26 cellular contexts compared by ENCODE assay signal in genomic region chr19:28316464-28316863, GRCh38.
DNase-seq lines count a peak whose midpoint lies in the region; ATAC-seq, FAIRE-seq and TF ChIP-seq lines count a peak whose summit lies in the region.
"Had no signal": no experiment of that assay in that cellular context is flagged by ENCODE, and none has a peak within 500 bp of the region (broad histone marks: within the 10 kb centered on the region; RNA-seq: fewer than 3 reads in every experiment).

No MANE protein-coding gene starts in this region.

- no peak for TF ChIP-seq CTCF in brain (conservative IDR thresholded peaks at IDR 0.05)

- peaks cover 38% of the 10 kb centered on the region for H3K4me1 Mint-ChIP-seq in brain
- H3K4me1 Mint-ChIP-seq: CD14-positive monocyte; CD8-positive, alpha-beta memory T cell had no signal

- FAIRE-seq in urothelium cell line (lab: Jason Lieb, UNC), result peak; percentile 55
- FAIRE-seq: GM19239, HTR-8/SVneo had no signal

- H3K4me3 Mint-ChIP-seq in brain, result no peak overlapping the region
- H3K4me3 Mint-ChIP-seq: CD14-positive monocyte; CD8-positive, alpha-beta memory T cell; H9; HFFc6 had no signal

- H3K27ac Mint-ChIP-seq in brain, result peak overlapping the region in 3 of 5 experiments; percentile 31 to 80 (median 58)
- H3K27ac Mint-ChIP-seq: CD14-positive monocyte; CD8-positive, alpha-beta memory T cell; H9; HFFc6 had no signal

- H3K36me3 Mint-ChIP-seq in brain, result no peaks in the 10 kb centered on the region
- H3K36me3 Mint-ChIP-seq: CD14-positive monocyte; CD8-positive, alpha-beta memory T cell had no signal

- peaks cover 0 to 2% (median 0%) of the 10 kb centered on the region in 5 experiments for H3K9me3 Mint-ChIP-seq in brain

- no peaks in the 10 kb centered on the region for H3K27me3 Mint-ChIP-seq in brain
- H3K27me3 Mint-ChIP-seq: CD8-positive, alpha-beta memory T cell had no signal

- ATAC-seq in activated CD4-positive, CD25-positive, alpha-beta regulatory T cell treated with anti-CD3 and anti-CD28 coated beads, Interleukin-2, amount 50 U/mL, for 24 hours, result no peak
- ATAC-seq: Right ventricle myocardium inferior, SK-N-SH treated with all-trans-retinoic acid at 6 μM for 48 hours had no signal

- DNase-seq in NCI-H1092 treated with DMSO at 0.1 percent for 48 hours (lab: John Stamatoyannopoulos, UW), result peak; percentile 16
- DNase-seq in NCI-H1092 (lab: John Stamatoyannopoulos, UW), result no peak
- DNase-seq in NCI-H2196 (lab: John Stamatoyannopoulos, UW; ENCODE audit: unreplicated experiment), result peak; percentile 29
- no peak for DNase-seq in urothelium cell line (ENCODE audit: low spot score)
- DNase-seq in NCI-H1417 (lab: John Stamatoyannopoulos, UW), result no peak
- no peak for DNase-seq in glomerular visceral epithelial cell (ENCODE audit: extremely low spot score)
- DNase-seq: BE2C; CD8-positive, alpha-beta memory T cell; DMS153; H9; HFFc6; KBM-7; MV-4-11; NCI-H1417 treated with DMSO at 0.1 percent for 48 hours; NCI-H1694 treated with DMSO at 0.1 percent for 48 hours; NCI-H2081; NCI-H510A treated with DMSO at 0.1 percent for 48 hours; PC-9; SJCRH30 had no signal

Comparison
In these comparisons a context has a peak if more than half of its experiments do, and no peak if none do; other contexts are left out.
1. DNase-seq: peak in NCI-H1092 treated with DMSO at 0.1 percent for 48 hours (single experiment) and NCI-H2196 (single experiment); none in NCI-H1092 (single experiment), urothelium cell line (single experiment), NCI-H1417 (0 of 3) and glomerular visceral epithelial cell (single experiment).